In the genomic region with DNA sequence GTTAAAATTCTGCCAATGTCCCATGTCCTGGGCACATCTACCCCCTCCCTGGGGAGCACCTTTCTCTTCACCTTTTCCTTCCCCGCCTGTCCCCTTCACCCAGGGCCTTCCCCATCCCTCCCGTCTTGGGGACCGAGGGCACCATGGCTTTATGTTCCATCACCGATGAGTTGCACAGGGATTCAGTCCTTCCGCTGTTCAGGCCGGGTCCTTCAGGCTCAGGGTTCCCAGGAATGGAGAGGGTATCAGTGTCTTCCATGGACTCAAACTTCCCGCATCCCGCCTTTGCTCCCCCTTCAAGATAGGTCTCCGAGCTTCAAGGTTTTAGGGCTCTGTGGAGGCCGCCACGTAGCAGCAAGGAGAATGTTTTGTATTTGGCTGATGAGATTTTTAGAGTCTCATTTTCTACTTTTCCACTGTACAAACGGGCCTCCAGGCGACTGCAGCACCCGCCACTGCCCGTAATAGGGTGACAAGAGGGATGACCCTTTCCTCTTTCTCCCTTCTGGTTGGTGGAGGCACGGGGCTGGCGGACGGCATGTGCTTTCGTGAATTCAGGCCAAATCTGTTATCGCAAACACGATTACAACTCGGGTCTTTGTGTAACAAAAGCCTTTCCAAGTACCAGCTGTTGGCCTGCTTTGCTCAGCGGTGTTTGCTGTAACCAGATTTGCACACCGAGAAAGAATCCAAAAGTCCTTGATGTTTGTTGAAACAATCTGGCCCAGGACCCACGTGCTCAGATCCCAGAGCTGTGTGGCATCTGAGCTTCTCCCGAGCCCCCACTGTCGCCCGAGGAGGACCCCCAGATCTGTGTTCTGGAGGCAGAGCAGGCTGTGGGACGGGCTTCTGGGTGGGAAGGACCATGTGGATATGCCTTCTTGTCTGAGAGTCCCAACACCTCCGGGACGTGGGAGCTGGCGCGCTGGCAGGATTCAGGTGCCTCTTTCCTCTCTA, we compare ENCODE assay signal across 1 cellular context.
TF ChIP-seq lines count a peak whose summit lies in the region.

No MANE protein-coding gene starts in this region.

TF ChIP-seq in HepG2, 621 proteins besides CTCF, POLR2A, EP300 and RAD21 (continued from another document and continues in another):
- TF ChIP-seq PAXIP1 (CRISPR knock-in tag; conservative IDR thresholded peaks at IDR 0.05) (peak; percentile 62), ZNF432 (CRISPR knock-in tag; IDR thresholded peaks at IDR 0.05; ENCODE audit: borderline replicate concordance) (no peak), PAWR (CRISPR knock-in tag; IDR thresholded peaks at IDR 0.05; ENCODE audit: borderline replicate concordance) (0 out of 2 replicates have a peak, but pooled peaks have one; percentile 34), ZNF788 (CRISPR knock-in tag; IDR thresholded peaks at IDR 0.05; ENCODE audit: borderline replicate concordance) (peak; percentile 51; the same call in 1 of the 2 replicates), ZNF225 (CRISPR knock-in tag; IDR thresholded peaks at IDR 0.05) (0 out of 2 replicates have a peak, but pooled peaks have one; percentile 52), KDM1A (CRISPR knock-in tag; IDR thresholded peaks at IDR 0.05) (peak; percentile 83; the same call in 1 of the 2 replicates), ZNF12 (CRISPR knock-in tag; IDR thresholded peaks at IDR 0.05) (peak; percentile 75; the same call in 1 of the 2 replicates), ZFP91 (CRISPR knock-in tag; IDR thresholded peaks at IDR 0.05; ENCODE audit: borderline replicate concordance) (peak; percentile 48; the same call in 1 of the 2 replicates), KLF15 (CRISPR knock-in tag; IDR thresholded peaks at IDR 0.05; ENCODE audit: borderline replicate concordance) (no peak), SIX1 (CRISPR knock-in tag; IDR thresholded peaks at IDR 0.05; ENCODE audit: borderline replicate concordance) (peak; percentile 76), ZNF570 (CRISPR knock-in tag; IDR thresholded peaks at IDR 0.05; ENCODE audit: borderline replicate concordance) (no peak), TFAP4 (IDR thresholded peaks at IDR 0.05; ENCODE audit: borderline replicate concordance, low read depth) (peak; percentile 98), KDM3A (CRISPR knock-in tag; IDR thresholded peaks at IDR 0.05; ENCODE audit: low read depth) (0 out of 2 replicates have a peak, but pooled peaks have one; percentile 54), ZNF770 (CRISPR knock-in tag; IDR thresholded peaks at IDR 0.05) (0 out of 2 replicates have a peak, but pooled peaks have one; percentile 42), MYC (CRISPR knock-in tag; IDR thresholded peaks at IDR 0.05; ENCODE audit: borderline replicate concordance) (peak; percentile 74; the same call in 1 of the 2 replicates), ZNF713 (CRISPR knock-in tag; IDR thresholded peaks at IDR 0.05) (no peak), AKAP8 (CRISPR knock-in tag; IDR thresholded peaks at IDR 0.05) (0 out of 2 replicates have a peak, but pooled peaks have one; percentile 9), MATR3 (CRISPR knock-in tag; IDR thresholded peaks at IDR 0.05) (no peak), ZFX (CRISPR knock-in tag; IDR thresholded peaks at IDR 0.05; ENCODE audit: low read depth) (peak; percentile 69), EEA1 (CRISPR knock-in tag; IDR thresholded peaks at IDR 0.05; ENCODE audit: borderline replicate concordance) (no peak), ARNTL (CRISPR knock-in tag; IDR thresholded peaks at IDR 0.05) (peak; percentile 86), ZNF335 (CRISPR knock-in tag; IDR thresholded peaks at IDR 0.05) (no peak), ZNF232 (CRISPR knock-in tag; IDR thresholded peaks at IDR 0.05; ENCODE audit: borderline replicate concordance) (0 out of 2 replicates have a peak, but pooled peaks have one; percentile 24), TMF1 (CRISPR knock-in tag; IDR thresholded peaks at IDR 0.05; ENCODE audit: low read depth) (no peak), ZNF605 (CRISPR knock-in tag; IDR thresholded peaks at IDR 0.05) (peak; percentile 70; the same call in 1 of the 2 replicates), SP1 (IDR thresholded peaks at IDR 0.05) (no peak), SP1 (CRISPR knock-in tag; IDR thresholded peaks at IDR 0.05) (0 out of 2 replicates have a peak, but pooled peaks have one; percentile 4), ZEB1 (IDR thresholded peaks at IDR 0.05; ENCODE audit: insufficient replicate concordance, low read depth) (no peak), TBX3 (IDR thresholded peaks at IDR 0.05; ENCODE audit: borderline replicate concordance) (peak; percentile 33; the same call in 1 of the 2 replicates), ZNF121 (CRISPR knock-in tag; IDR thresholded peaks at IDR 0.05) (0 out of 2 replicates have a peak, but pooled peaks have one; percentile 23), MXD4 (CRISPR knock-in tag; IDR thresholded peaks at IDR 0.05) (peak; percentile 54; the same call in 1 of the 2 replicates), HDAC2 (CRISPR knock-in tag; IDR thresholded peaks at IDR 0.05) (peak; percentile 95), ZNF331 (CRISPR knock-in tag; IDR thresholded peaks at IDR 0.05) (peak; percentile 79), ZGPAT (CRISPR knock-in tag; IDR thresholded peaks at IDR 0.05) (peak; percentile 72), NCOR1 (IDR thresholded peaks at IDR 0.05; ENCODE audit: borderline replicate concordance, low read length) (peak; percentile 49; the same call in 1 of the 2 replicates)
- TF ChIP-seq, protein P1, sequence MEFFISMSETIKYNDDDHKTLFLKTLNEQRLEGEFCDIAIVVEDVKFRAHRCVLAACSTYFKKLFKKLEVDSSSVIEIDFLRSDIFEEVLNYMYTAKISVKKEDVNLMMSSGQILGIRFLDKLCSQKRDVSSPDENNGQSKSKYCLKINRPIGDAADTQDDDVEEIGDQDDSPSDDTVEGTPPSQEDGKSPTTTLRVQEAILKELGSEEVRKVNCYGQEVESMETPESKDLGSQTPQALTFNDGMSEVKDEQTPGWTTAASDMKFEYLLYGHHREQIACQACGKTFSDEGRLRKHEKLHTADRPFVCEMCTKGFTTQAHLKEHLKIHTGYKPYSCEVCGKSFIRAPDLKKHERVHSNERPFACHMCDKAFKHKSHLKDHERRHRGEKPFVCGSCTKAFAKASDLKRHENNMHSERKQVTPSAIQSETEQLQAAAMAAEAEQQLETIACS (CRISPR knock-in tag; IDR thresholded peaks at IDR 0.05) = no peak
- TF ChIP-seq, protein P2, sequence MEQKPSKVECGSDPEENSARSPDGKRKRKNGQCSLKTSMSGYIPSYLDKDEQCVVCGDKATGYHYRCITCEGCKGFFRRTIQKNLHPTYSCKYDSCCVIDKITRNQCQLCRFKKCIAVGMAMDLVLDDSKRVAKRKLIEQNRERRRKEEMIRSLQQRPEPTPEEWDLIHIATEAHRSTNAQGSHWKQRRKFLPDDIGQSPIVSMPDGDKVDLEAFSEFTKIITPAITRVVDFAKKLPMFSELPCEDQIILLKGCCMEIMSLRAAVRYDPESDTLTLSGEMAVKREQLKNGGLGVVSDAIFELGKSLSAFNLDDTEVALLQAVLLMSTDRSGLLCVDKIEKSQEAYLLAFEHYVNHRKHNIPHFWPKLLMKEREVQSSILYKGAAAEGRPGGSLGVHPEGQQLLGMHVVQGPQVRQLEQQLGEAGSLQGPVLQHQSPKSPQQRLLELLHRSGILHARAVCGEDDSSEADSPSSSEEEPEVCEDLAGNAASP (CRISPR knock-in tag; IDR thresholded peaks at IDR 0.05; ENCODE audit: borderline replicate concordance) = peak; percentile 78
- TF ChIP-seq, protein P3, sequence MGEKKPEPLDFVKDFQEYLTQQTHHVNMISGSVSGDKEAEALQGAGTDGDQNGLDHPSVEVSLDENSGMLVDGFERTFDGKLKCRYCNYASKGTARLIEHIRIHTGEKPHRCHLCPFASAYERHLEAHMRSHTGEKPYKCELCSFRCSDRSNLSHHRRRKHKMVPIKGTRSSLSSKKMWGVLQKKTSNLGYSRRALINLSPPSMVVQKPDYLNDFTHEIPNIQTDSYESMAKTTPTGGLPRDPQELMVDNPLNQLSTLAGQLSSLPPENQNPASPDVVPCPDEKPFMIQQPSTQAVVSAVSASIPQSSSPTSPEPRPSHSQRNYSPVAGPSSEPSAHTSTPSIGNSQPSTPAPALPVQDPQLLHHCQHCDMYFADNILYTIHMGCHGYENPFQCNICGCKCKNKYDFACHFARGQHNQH (CRISPR knock-in tag; IDR thresholded peaks at IDR 0.05) = 0 out of 2 replicates have a peak, but pooled peaks have one; percentile 57
- TF ChIP-seq, protein P4, sequence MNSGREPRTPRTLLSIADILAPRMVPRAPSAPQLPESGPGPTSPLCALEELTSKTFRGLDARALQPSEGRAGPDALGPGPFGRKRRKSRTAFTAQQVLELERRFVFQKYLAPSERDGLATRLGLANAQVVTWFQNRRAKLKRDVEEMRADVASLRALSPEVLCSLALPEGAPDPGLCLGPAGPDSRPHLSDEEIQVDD (CRISPR knock-in tag; IDR thresholded peaks at IDR 0.05; ENCODE audit: borderline replicate concordance) = no peak
- TF ChIP-seq, protein P5, sequence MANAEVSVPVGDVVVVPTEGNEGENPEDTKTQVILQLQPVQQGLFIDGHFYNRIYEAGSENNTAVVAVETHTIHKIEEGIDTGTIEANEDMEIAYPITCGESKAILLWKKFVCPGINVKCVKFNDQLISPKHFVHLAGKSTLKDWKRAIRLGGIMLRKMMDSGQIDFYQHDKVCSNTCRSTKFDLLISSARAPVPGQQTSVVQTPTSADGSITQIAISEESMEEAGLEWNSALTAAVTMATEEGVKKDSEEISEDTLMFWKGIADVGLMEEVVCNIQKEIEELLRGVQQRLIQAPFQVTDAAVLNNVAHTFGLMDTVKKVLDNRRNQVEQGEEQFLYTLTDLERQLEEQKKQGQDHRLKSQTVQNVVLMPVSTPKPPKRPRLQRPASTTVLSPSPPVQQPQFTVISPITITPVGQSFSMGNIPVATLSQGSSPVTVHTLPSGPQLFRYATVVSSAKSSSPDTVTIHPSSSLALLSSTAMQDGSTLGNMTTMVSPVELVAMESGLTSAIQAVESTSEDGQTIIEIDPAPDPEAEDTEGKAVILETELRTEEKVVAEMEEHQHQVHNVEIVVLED (CRISPR knock-in tag; IDR thresholded peaks at IDR 0.05; ENCODE audit: borderline replicate concordance) = peak; percentile 30; the same call in 1 of the 2 replicates
